Comparison of ENCODE assay signal across 17 cellular contexts in the genomic region with DNA sequence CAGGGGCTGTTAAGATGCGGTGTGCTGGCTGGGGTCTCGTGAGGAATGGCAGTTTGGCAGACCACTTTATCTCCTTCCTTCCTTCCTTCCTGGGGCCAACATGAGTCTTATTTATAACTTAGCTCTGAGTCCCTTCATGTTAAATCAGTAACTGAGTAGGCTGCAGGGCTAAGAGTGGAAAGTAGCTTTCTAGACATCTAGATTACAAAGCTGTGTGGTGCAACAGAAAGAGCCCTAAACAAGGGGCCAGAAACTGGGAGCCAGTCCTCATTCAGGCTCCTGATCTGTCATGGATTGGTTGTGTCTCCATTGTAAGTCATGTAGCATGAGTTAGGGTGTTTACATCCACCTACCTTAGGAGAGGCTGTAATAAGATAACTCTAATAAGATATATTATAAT.
DNase-seq lines count a peak whose midpoint lies in the region; ATAC-seq, FAIRE-seq and TF ChIP-seq lines count a peak whose summit lies in the region.
"Had no signal": no experiment of that assay in that cellular context is flagged by ENCODE, and none has a peak within 500 bp of the region (broad histone marks: within the 10 kb centered on the region; RNA-seq: fewer than 3 reads in every experiment).

No MANE protein-coding gene starts in this region.

- no peaks in the 10 kb centered on the region for H3K27me3 ChIP-seq in BLaER1 treated with 17β-estradiol and CSF1 and Interleukin-3, amounts not matched to agents 10 nM and 100 nM
- H3K27me3 ChIP-seq in endothelial cell of umbilical vein (ENCODE audit: control insufficient read depth in 2 of 2, insufficient read depth in 2 of 2, low read length in 2 of 2) = no peaks in the 10 kb centered on the region
- H3K27me3 ChIP-seq in heart left ventricle = no peaks in the 10 kb centered on the region

- POLR2A ChIA-PET in endothelial cell of umbilical vein (lab: Charles Lee) = no interaction called here

- 39 to 50% (median 48%) methylated on average over 2 of the region's 2 CpGs for WGBS in heart left ventricle, 4 donors

- FAIRE-seq in endothelial cell of umbilical vein (lab: Jason Lieb, UNC) = no peak
- FAIRE-seq: D721Med, GM12878, H1, K562 had no signal

- H3K4me1 ChIP-seq in BLaER1 treated with 17β-estradiol and CSF1 and Interleukin-3, amounts not matched to agents 10 nM and 100 nM = peaks cover 29 to 100% (median 93%) of the 10 kb centered on the region in 10 experiments
- H3K4me1 ChIP-seq in endothelial cell of umbilical vein (ENCODE audit: control insufficient read depth, extremely low read depth, insufficient read depth, low read length) (no peaks in the 10 kb centered on the region), heart left ventricle (no peaks in the 10 kb centered on the region)
- H3K4me1 ChIP-seq: Caco-2 had no signal

- H3K9ac ChIP-seq in BLaER1 treated with 17β-estradiol and CSF1 and Interleukin-3, amounts not matched to agents 10 nM and 100 nM = peak overlapping the region in 6 of 11 experiments; percentile 46 to 83 (median 68); a peak in 12 of 22 replicates
- no peak overlapping the region for H3K9ac ChIP-seq in endothelial cell of umbilical vein (replicated peaks; ENCODE audit: extremely low read depth, insufficient read depth, low read length)

- intact Hi-C loops in endothelial cell of umbilical vein (cut with micrococcal nuclease) (no loop called here), heart left ventricle (cut with DNase I) (no loop called here)

- TF ChIP-seq POLR2A in endothelial cell of umbilical vein (IDR thresholded peaks at IDR 0.05; ENCODE audit: low read depth, low read length) (no peak), heart left ventricle (IDR thresholded peaks at IDR 0.05) (no peak)

- no peaks in the 10 kb centered on the region for H4K20me1 ChIP-seq in BLaER1 treated with 17β-estradiol and CSF1 and Interleukin-3, amounts not matched to agents 10 nM and 100 nM
- no peaks in the 10 kb centered on the region for H4K20me1 ChIP-seq in endothelial cell of umbilical vein (replicated peaks; ENCODE audit: control insufficient read depth, extremely low read depth, insufficient read depth, low read length)

- dilution Hi-C loops in endothelial cell of umbilical vein (cut with MboI; ENCODE audit: extremely low pct_ligation_motif_present, low sequenced_read_pairs) = no loop called here

- no peaks in the 10 kb centered on the region for H3K36me3 ChIP-seq in BLaER1 treated with 17β-estradiol and CSF1 and Interleukin-3, amounts not matched to agents 10 nM and 100 nM
- H3K36me3 ChIP-seq in endothelial cell of umbilical vein (ENCODE audit: control insufficient read depth in 2 of 2, extremely low read depth in 1 of 2, insufficient read depth in 2 of 2, low read length in 2 of 2) (no peaks in the 10 kb centered on the region), heart left ventricle (no peaks in the 10 kb centered on the region)

- ATAC-seq in HG02759 (IDR thresholded peaks at IDR 0.05; ENCODE audit: unreplicated experiment) (peak; percentile 31), heart left ventricle (no peak)
- ATAC-seq: K562 had no signal

- TF ChIP-seq CTCF in endothelial cell of umbilical vein (IDR thresholded peaks at IDR 0.05; ENCODE audit: extremely low read depth in 1 of 2, insufficient read depth in 1 of 2, low read depth in 1 of 2, low read length in 2 of 2) (no peak), heart left ventricle (IDR thresholded peaks at IDR 0.05) (no peak)

- H3K79me2 ChIP-seq in endothelial cell of umbilical vein (ENCODE audit: control insufficient read depth, insufficient read depth, low read length) = no peaks in the 10 kb centered on the region

- H2AFZ ChIP-seq in endothelial cell of umbilical vein (ENCODE audit: low read depth, low read length) = no peak overlapping the region

- H3K27ac ChIP-seq in BLaER1 treated with 17β-estradiol and CSF1 and Interleukin-3, amounts not matched to agents 10 nM and 100 nM = peak overlapping the region in 7 of 11 experiments; percentile 41 to 94 (median 83); a peak in 14 of 22 replicates
- no peak overlapping the region for H3K27ac ChIP-seq in endothelial cell of umbilical vein (ENCODE audit: insufficient read depth, low read depth, low read length)
- no peak overlapping the region for H3K27ac ChIP-seq in heart left ventricle
- H3K27ac ChIP-seq: C4-2B, HL-60 had no signal

- no peaks in the 10 kb centered on the region for H3K9me3 ChIP-seq in BLaER1 treated with 17β-estradiol and CSF1 and Interleukin-3, amounts not matched to agents 10 nM and 100 nM (replicated peaks in 1 of 11)
- H3K9me3 ChIP-seq in endothelial cell of umbilical vein (replicated peaks; ENCODE audit: control insufficient read depth, insufficient read depth, low read length) = no peaks in the 10 kb centered on the region
- no peaks in the 10 kb centered on the region for H3K9me3 ChIP-seq in heart left ventricle
- H3K9me3 ChIP-seq: Caco-2 had no signal

- DNase-seq in Kasumi-1 (lab: John Stamatoyannopoulos, UW) (peak; percentile 65 to 73), endothelial cell of umbilical vein (ENCODE audit: low read depth, low spot score) (peak; percentile 6), occipital lobe (lab: John Stamatoyannopoulos, UW) (no peak), DMS79 treated with DMSO at 0.1 percent for 48 hours (lab: John Stamatoyannopoulos, UW) (no peak), heart left ventricle (no peak)
- DNase-seq: Caco-2; CD4-positive, alpha-beta T cell; DMS79; H9 had no signal

- H3K4me2 ChIP-seq in BLaER1 treated with 17β-estradiol and CSF1 and Interleukin-3, amounts not matched to agents 10 nM and 100 nM = peak overlapping the region in 9 of 11 experiments; percentile 46 to 88 (median 82); a peak in 19 of 22 replicates
- no peak overlapping the region for H3K4me2 ChIP-seq in endothelial cell of umbilical vein (ENCODE audit: insufficient read depth, low read length)

- peak overlapping the region in 5 of 10 experiments; percentile 9 to 49 (median 19); a peak in 6 of 20 replicates for H3K4me3 ChIP-seq in BLaER1 treated with 17β-estradiol and CSF1 and Interleukin-3, amounts not matched to agents 10 nM and 100 nM
- no peak overlapping the region for H3K4me3 ChIP-seq in endothelial cell of umbilical vein (replicated peaks in 1 of 3; ENCODE audit: insufficient read depth in 1 of 3, low read depth in 1 of 3, low read length in 3 of 3)
- H3K4me3 ChIP-seq in heart left ventricle = no peak overlapping the region
- H3K4me3 ChIP-seq: GM12878, K562 had no signal

- CTCF ChIA-PET in endothelial cell of umbilical vein (lab: Charles Lee) = no interaction called here

- BruUV-seq in endothelial cell of umbilical vein (replicated peaks; lab: Mats Ljungman, UMichigan) = no TSS peak

- no peaks in the 10 kb centered on the region for H3K9me1 ChIP-seq in endothelial cell of umbilical vein (replicated peaks; ENCODE audit: control insufficient read depth, extremely low read depth, insufficient read depth, low read length)

TF ChIP-seq in endothelial cell of umbilical vein, 7 proteins besides CTCF, POLR2A, EP300 and RAD21:
- TF ChIP-seq, protein P1, sequence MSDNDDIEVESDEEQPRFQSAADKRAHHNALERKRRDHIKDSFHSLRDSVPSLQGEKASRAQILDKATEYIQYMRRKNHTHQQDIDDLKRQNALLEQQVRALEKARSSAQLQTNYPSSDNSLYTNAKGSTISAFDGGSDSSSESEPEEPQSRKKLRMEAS (IDR thresholded peaks at IDR 0.05; ENCODE audit: insufficient read depth, insufficient read length) = no peak
- TF ChIP-seq GATA2 (IDR thresholded peaks at IDR 0.05; ENCODE audit: insufficient read depth, insufficient read length, low read depth, low read length) (peak; percentile 28), JUN (IDR thresholded peaks at IDR 0.05; ENCODE audit: borderline replicate concordance, insufficient read depth, insufficient read length, low read depth) (no peak)

Comparison
In these comparisons a context has a peak if more than half of its experiments do, and no peak if none do; other contexts are left out.
1. H3K27ac ChIP-seq: peak in BLaER1 treated with 17β-estradiol and CSF1 and Interleukin-3, amounts not matched to agents 10 nM and 100 nM (7 of 11); none in endothelial cell of umbilical vein (single experiment) and heart left ventricle (0 of 12).
2. DNase-seq: peak in Kasumi-1 (2 of 2) and endothelial cell of umbilical vein (single experiment); none in occipital lobe (single experiment), DMS79 treated with DMSO at 0.1 percent for 48 hours (single experiment) and heart left ventricle (0 of 5).